Comparison of ENCODE assay signal across 33 cellular contexts in genomic region chr16:84816023-84816422, GRCh38. TPM values are rescaled to one million over a fixed set of nuclear protein-coding genes. Genes with fewer than 3 reads are reported as not detected.
"Had no signal": no experiment of that assay in that cellular context is flagged by ENCODE, and none has a peak within 500 bp of the region (broad histone marks: within the 10 kb centered on the region; RNA-seq: fewer than 3 reads in every experiment).

No MANE protein-coding gene starts in this region.

- H3K4me1 ChIP-seq: colonic mucosa had no signal

- ATAC-seq: activated CD4-positive, alpha-beta T cell treated with anti-CD3 and anti-CD28 coated beads for 36 hours; activated CD8-positive, alpha-beta memory T cell treated with anti-CD3 and anti-CD28 coated beads, Interleukin-2, amount 10 ng/mL, durations not matched to agents 7 days and 5 days; activated CD8-positive, alpha-beta T cell treated with anti-CD3 and anti-CD28 coated beads, Interleukin-2, amount 10 ng/mL, durations not matched to agents 7 days and 5 days; activated naive CD8-positive, alpha-beta T cell treated with anti-CD3 and anti-CD28 coated beads, Interleukin-2, amount 50 U/mL, for 24 hours; body of pancreas; gastroesophageal sphincter; T-helper 17 cell had no signal

- H3K36me3 ChIP-seq: adrenal gland, colonic mucosa, esophagus squamous epithelium, gastroesophageal sphincter had no signal

- H3K9me3 Mint-ChIP-seq: activated CD4-positive, alpha-beta memory T cell treated with anti-CD3 and anti-CD28 coated beads for 36 hours; activated naive CD4-positive, alpha-beta T cell treated with anti-CD3 and anti-CD28 coated beads for 36 hours; activated naive CD4-positive, alpha-beta T cell treated with anti-CD3 and anti-CD28 coated beads, Interleukin-2, amount 50 U/mL, for 24 hours; activated naive CD8-positive, alpha-beta T cell treated with anti-CD3 and anti-CD28 coated beads for 36 hours; activated naive CD8-positive, alpha-beta T cell treated with anti-CD3 and anti-CD28 coated beads, Interleukin-2, amount 50 U/mL, for 24 hours; activated T-helper 1 cell treated with anti-CD3 and anti-CD28 coated beads, Interleukin-12 subunit alpha, Interleukin-12 subunit beta, Interleukin-2, Interleukin-4 antibody, amounts not matched to agents 30 ng/mL and 10 ng/mL and 1 ng/mL, durations not matched to agents 14 hours and 24 hours and 36 hours; activated T-helper 2 cell treated with anti-CD3 and anti-CD28 coated beads, Interferon-gamma antibody, Interleukin-2, Interleukin-4, amounts not matched to agents 10 μg/mL and 5 μg/mL and 100 μg/mL, durations not matched to agents 14 hours and 24 hours and 36 hours; T-helper 2 cell treated with Interferon-gamma antibody and Interleukin-4, amounts not matched to agents 5 μg/mL and 100 μg/mL, for 36 hours had no signal

- H3K9me3 ChIP-seq: adrenal gland, body of pancreas, colonic mucosa, esophagus squamous epithelium, gastroesophageal sphincter had no signal

- DNase-seq: activated CD4-positive, alpha-beta memory T cell treated with anti-CD3 and anti-CD28 coated beads for 36 hours; activated CD4-positive, alpha-beta T cell treated with anti-CD3 and anti-CD28 coated beads for 36 hours; activated CD4-positive, alpha-beta T cell treated with anti-CD3 and anti-CD28 coated beads, Interleukin-2, amount 10 ng/mL, durations not matched to agents 24 days and 14 days; activated CD4-positive, CD25-positive, alpha-beta regulatory T cell; activated CD4-positive, CD25-positive, alpha-beta regulatory T cell treated with anti-CD3 and anti-CD28 coated beads, Interleukin-2, amount 50 U/mL, for 72 hours; activated CD8-positive, alpha-beta memory T cell treated with anti-CD3 and anti-CD28 coated beads, Interleukin-2, amount 10 ng/mL, durations not matched to agents 7 days and 5 days; activated CD8-positive, alpha-beta memory T cell treated with anti-CD3 and anti-CD28 coated beads, Interleukin-2, amount 50 U/mL, for 4 hours; activated CD8-positive, alpha-beta T cell treated with anti-CD3 and anti-CD28 coated beads, Interleukin-2, amount 10 ng/mL, durations not matched to agents 7 days and 5 days; activated effector memory CD4-positive, alpha-beta T cell treated with anti-CD3 and anti-CD28 coated beads, Interleukin-2, amount 50 U/mL, for 16 hours; activated naive CD4-positive, alpha-beta T cell treated with anti-CD3 and anti-CD28 coated beads for 36 hours; activated naive CD8-positive, alpha-beta T cell treated with anti-CD3 and anti-CD28 coated beads for 36 hours; activated naive CD8-positive, alpha-beta T cell treated with anti-CD3 and anti-CD28 coated beads, Interleukin-2, amount 50 U/mL, for 24 hours; activated T-cell treated with anti-CD3 and anti-CD28 coated beads, Interleukin-2, amount 50 U/mL, for 1 hour; activated T-cell treated with anti-CD3 and anti-CD28 coated beads, Interleukin-2, amount 50 U/mL, for 48 hours; adrenal gland; amygdala; aorta; body of pancreas; central memory CD4-positive, alpha-beta T cell; cerebellar nuclear complex; colonic mucosa; effector CD8-positive, alpha-beta T cell; esophagus squamous epithelium; foreskin melanocyte; T-helper 1 cell; T-helper 17 cell; T1000 had no signal

- H3K27ac ChIP-seq: adrenal gland, body of pancreas, colonic mucosa, epithelial cell of prostate, esophagus squamous epithelium had no signal

- H3K27me3 Mint-ChIP-seq: activated naive CD4-positive, alpha-beta T cell treated with anti-CD3 and anti-CD28 coated beads, Interleukin-2, amount 50 U/mL, for 24 hours had no signal

- H3K4me3 ChIP-seq: adrenal gland, body of pancreas, colonic mucosa, esophagus squamous epithelium, gastroesophageal sphincter had no signal

- H3K4me3 Mint-ChIP-seq: activated CD4-positive, alpha-beta memory T cell treated with anti-CD3 and anti-CD28 coated beads for 36 hours; activated CD4-positive, alpha-beta T cell treated with anti-CD3 and anti-CD28 coated beads for 36 hours; activated CD4-positive, alpha-beta T cell treated with anti-CD3 and anti-CD28 coated beads, Interleukin-2, amount 10 ng/mL, durations not matched to agents 24 days and 14 days; activated CD8-positive, alpha-beta memory T cell treated with anti-CD3 and anti-CD28 coated beads, Interleukin-2, amount 10 ng/mL, durations not matched to agents 7 days and 5 days; activated CD8-positive, alpha-beta T cell treated with anti-CD3 and anti-CD28 coated beads, Interleukin-2, amount 10 ng/mL, durations not matched to agents 7 days and 5 days; activated naive CD4-positive, alpha-beta T cell treated with anti-CD3 and anti-CD28 coated beads for 36 hours; activated naive CD4-positive, alpha-beta T cell treated with anti-CD3 and anti-CD28 coated beads, Interleukin-2, amount 50 U/mL, for 24 hours; activated naive CD8-positive, alpha-beta T cell treated with anti-CD3 and anti-CD28 coated beads for 36 hours; activated naive CD8-positive, alpha-beta T cell treated with anti-CD3 and anti-CD28 coated beads, Interleukin-2, amount 50 U/mL, for 24 hours; activated T-helper 1 cell treated with anti-CD3 and anti-CD28 coated beads, Interleukin-12 subunit alpha, Interleukin-12 subunit beta, Interleukin-2, Interleukin-4 antibody, amounts not matched to agents 30 ng/mL and 10 ng/mL and 1 ng/mL, durations not matched to agents 14 hours and 24 hours and 36 hours; T-helper 17 cell; T-helper 2 cell treated with Interferon-gamma antibody and Interleukin-4, amounts not matched to agents 5 μg/mL and 100 μg/mL, for 36 hours had no signal

- H3K27ac Mint-ChIP-seq: activated CD4-positive, alpha-beta memory T cell treated with anti-CD3 and anti-CD28 coated beads for 36 hours; activated CD4-positive, alpha-beta T cell treated with anti-CD3 and anti-CD28 coated beads for 36 hours; activated CD4-positive, alpha-beta T cell treated with anti-CD3 and anti-CD28 coated beads, Interleukin-2, amount 10 ng/mL, durations not matched to agents 24 days and 14 days; activated CD8-positive, alpha-beta memory T cell treated with anti-CD3 and anti-CD28 coated beads, Interleukin-2, amount 10 ng/mL, durations not matched to agents 7 days and 5 days; activated CD8-positive, alpha-beta T cell treated with anti-CD3 and anti-CD28 coated beads, Interleukin-2, amount 10 ng/mL, durations not matched to agents 7 days and 5 days; activated naive CD4-positive, alpha-beta T cell treated with anti-CD3 and anti-CD28 coated beads for 36 hours; activated naive CD4-positive, alpha-beta T cell treated with anti-CD3 and anti-CD28 coated beads, Interleukin-2, amount 50 U/mL, for 24 hours; activated naive CD8-positive, alpha-beta T cell treated with anti-CD3 and anti-CD28 coated beads for 36 hours; activated naive CD8-positive, alpha-beta T cell treated with anti-CD3 and anti-CD28 coated beads, Interleukin-2, amount 50 U/mL, for 24 hours; activated T-helper 1 cell treated with anti-CD3 and anti-CD28 coated beads, Interleukin-12 subunit alpha, Interleukin-12 subunit beta, Interleukin-2, Interleukin-4 antibody, amounts not matched to agents 30 ng/mL and 10 ng/mL and 1 ng/mL, durations not matched to agents 14 hours and 24 hours and 36 hours; activated T-helper 2 cell treated with anti-CD3 and anti-CD28 coated beads, Interferon-gamma antibody, Interleukin-2, Interleukin-4, amounts not matched to agents 10 μg/mL and 5 μg/mL and 100 μg/mL, durations not matched to agents 14 hours and 24 hours and 36 hours; T-helper 17 cell; T-helper 2 cell treated with Interferon-gamma antibody and Interleukin-4, amounts not matched to agents 5 μg/mL and 100 μg/mL, for 36 hours had no signal

- H3K36me3 Mint-ChIP-seq: activated CD4-positive, alpha-beta memory T cell treated with anti-CD3 and anti-CD28 coated beads for 36 hours; activated CD8-positive, alpha-beta memory T cell treated with anti-CD3 and anti-CD28 coated beads, Interleukin-2, amount 10 ng/mL, durations not matched to agents 7 days and 5 days; activated naive CD4-positive, alpha-beta T cell treated with anti-CD3 and anti-CD28 coated beads, Interleukin-2, amount 50 U/mL, for 24 hours; activated naive CD8-positive, alpha-beta T cell treated with anti-CD3 and anti-CD28 coated beads for 36 hours had no signal

- H3K27me3 ChIP-seq: adrenal gland, gastroesophageal sphincter had no signal

RNA-seq across cellular contexts. Expression of gene CRISPLD2, which starts 3.8 kb away (rescaled TPM):
- total RNA-seq: activated CD8-positive, alpha-beta memory T cell treated with anti-CD3 and anti-CD28 coated beads, Interleukin-2, amount 10 ng/mL, durations not matched to agents 7 days and 5 days; activated CD8-positive, alpha-beta T cell treated with anti-CD3 and anti-CD28 coated beads, Interleukin-2, amount 10 ng/mL, durations not matched to agents 7 days and 5 days; activated naive CD8-positive, alpha-beta T cell treated with anti-CD3 and anti-CD28 coated beads for 36 hours; activated T-helper 1 cell treated with anti-CD3 and anti-CD28 coated beads, Interleukin-12 subunit alpha, Interleukin-12 subunit beta, Interleukin-2, Interleukin-4 antibody, amounts not matched to agents 30 ng/mL and 10 ng/mL and 1 ng/mL, durations not matched to agents 14 hours and 24 hours and 36 hours had no signal
